12 cellular contexts compared by ENCODE assay signal in genomic region chr16:2082171-2082982, GRCh38. TPM values are rescaled to one million over a fixed set of nuclear protein-coding genes. Genes with fewer than 3 reads are reported as not detected.
DNase-seq lines count a peak whose midpoint lies in the region; ATAC-seq and TF ChIP-seq lines count a peak whose summit lies in the region.
"Had no signal": no experiment of that assay in that cellular context is flagged by ENCODE, and none has a peak within 500 bp of the region (broad histone marks: within the 10 kb centered on the region; RNA-seq: fewer than 3 reads in every experiment).

No MANE protein-coding gene starts in this region.

- H3K36me3 Mint-ChIP-seq in chondrocyte (ENCODE audit: low read depth): peaks cover 3% of the 10 kb centered on the region

- TF ChIP-seq CTCF in body of pancreas (IDR thresholded peaks at IDR 0.05) (peak in 5 of 7 experiments; percentile 11 to 63 (median 51)), suprapubic skin (IDR thresholded peaks at IDR 0.05) (no peak), chondrocyte (IDR thresholded peaks at IDR 0.05) (no peak), tibial artery (IDR thresholded peaks at IDR 0.05) (no peak)

- DNase-seq in NCI-H187 (lab: John Stamatoyannopoulos, UW) (peak; percentile 59 to 77), body of pancreas (peak; percentile 73 to 96 (median 94)), kidney tubule cell (ENCODE audit: low spot score) (peak; percentile 47), suprapubic skin (ENCODE audit: low spot score in 2 of 2) (no peak), chondrocyte (ENCODE audit: low spot score) (no peak), tibial artery (no peak), NCI-H1694 (lab: John Stamatoyannopoulos, UW) (no peak)
- DNase-seq: activated CD4-positive, alpha-beta T cell treated with anti-CD3 and anti-CD28 coated beads for 48 hours; activated naive CD8-positive, alpha-beta T cell treated with anti-CD3 and anti-CD28 coated beads, Interleukin-2, amount 10 ng/mL, durations not matched to agents 7 days and 5 days; DND-41; GOT3; kidney glomerular epithelial cell had no signal

- H3K36me3 ChIP-seq in body of pancreas (replicated peaks in 1 of 2; ENCODE audit: insufficient read depth in 1 of 2, low read depth in 2 of 2) (peaks cover 4 to 10% of the 10 kb centered on the region in 2 donors), suprapubic skin (peaks cover 84% of the 10 kb centered on the region), tibial artery (peaks cover 23 to 100% (median 75%) of the 10 kb centered on the region in 3 donors)

- peak overlapping the region; percentile 60 to 74 (median 69) for H3K27ac ChIP-seq in body of pancreas
- peak overlapping the region; percentile 30 for H3K27ac ChIP-seq in suprapubic skin
- H3K27ac ChIP-seq in tibial artery: no peak overlapping the region

- 48 to 71% methylated on average over 18 to 32 of the region's 32 CpGs for WGBS in body of pancreas, 2 donors
- 77% methylated on average over 21 of the region's 32 CpGs for WGBS in suprapubic skin

- no peaks in the 10 kb centered on the region for H3K4me1 Mint-ChIP-seq in chondrocyte (ENCODE audit: low read depth)
- H3K4me1 Mint-ChIP-seq: activated naive CD8-positive, alpha-beta T cell treated with anti-CD3 and anti-CD28 coated beads, Interleukin-2, amount 10 ng/mL, durations not matched to agents 7 days and 5 days had no signal

- no peaks in the 10 kb centered on the region for H3K27me3 Mint-ChIP-seq in chondrocyte (ENCODE audit: low read depth)
- H3K27me3 Mint-ChIP-seq: activated naive CD8-positive, alpha-beta T cell treated with anti-CD3 and anti-CD28 coated beads, Interleukin-2, amount 10 ng/mL, durations not matched to agents 7 days and 5 days had no signal

- ATAC-seq in body of pancreas: peak; percentile 82

- H3K4me3 ChIP-seq in body of pancreas (no peak overlapping the region), suprapubic skin (no peak overlapping the region), tibial artery (no peak overlapping the region)

- no peaks in the 10 kb centered on the region for H3K9me3 Mint-ChIP-seq in chondrocyte (ENCODE audit: low read depth)
- H3K9me3 Mint-ChIP-seq: activated naive CD8-positive, alpha-beta T cell treated with anti-CD3 and anti-CD28 coated beads, Interleukin-2, amount 10 ng/mL, durations not matched to agents 7 days and 5 days had no signal

- H3K27ac Mint-ChIP-seq in chondrocyte (ENCODE audit: unreplicated experiment): no peak overlapping the region
- H3K27ac Mint-ChIP-seq: activated naive CD8-positive, alpha-beta T cell treated with anti-CD3 and anti-CD28 coated beads, Interleukin-2, amount 10 ng/mL, durations not matched to agents 7 days and 5 days had no signal

- intact Hi-C loops in body of pancreas (cut with DNase I) (loop anchor here (10.0 kb wide), 1 partner anchor 58 kb away; the partner anchor contains the start of gene NHERF2), tibial artery (cut with DNase I; ENCODE audit: low total_unique reads) (no loop called here)

- TF ChIP-seq EP300 in suprapubic skin (IDR thresholded peaks at IDR 0.05): no peak

- H3K27me3 ChIP-seq in body of pancreas: no peaks in the 10 kb centered on the region
- H3K27me3 ChIP-seq in suprapubic skin: no peaks in the 10 kb centered on the region
- no peaks in the 10 kb centered on the region for H3K27me3 ChIP-seq in tibial artery

- TF ChIP-seq POLR2A in body of pancreas (IDR thresholded peaks at IDR 0.05): peak; percentile 43 to 74 (median 59)
- TF ChIP-seq POLR2A in suprapubic skin (IDR thresholded peaks at IDR 0.05): no peak

- peaks cover 16% of the 10 kb centered on the region for H3K4me1 ChIP-seq in body of pancreas
- H3K4me1 ChIP-seq in suprapubic skin: peaks cover 44% of the 10 kb centered on the region
- H3K4me1 ChIP-seq in tibial artery: peaks cover 0 to 16% (median 2%) of the 10 kb centered on the region in 4 donors

- H3K9me3 ChIP-seq in body of pancreas: no peaks in the 10 kb centered on the region
- no peaks in the 10 kb centered on the region for H3K9me3 ChIP-seq in suprapubic skin
- no peaks in the 10 kb centered on the region for H3K9me3 ChIP-seq in tibial artery

- H3K4me3 Mint-ChIP-seq in chondrocyte (ENCODE audit: unreplicated experiment): no peak overlapping the region
- H3K4me3 Mint-ChIP-seq: activated naive CD8-positive, alpha-beta T cell treated with anti-CD3 and anti-CD28 coated beads, Interleukin-2, amount 10 ng/mL, durations not matched to agents 7 days and 5 days had no signal

RNA-seq across cellular contexts. Expression of gene TSC2, which starts 34.6 kb away (rescaled TPM):
- total RNA-seq in body of pancreas (100 to 1,000 TPM in 1 of 2 donors, 10 to 100 TPM in 1; 73.9 to 152 TPM), suprapubic skin (100 to 1,000 TPM; 103 to 193 (median 143) TPM), chondrocyte (107 to 158 TPM (median 108 TPM) in 3 replicates)

RNA-seq across cellular contexts. Expression of gene NTHL1, which starts 34.7 kb away (rescaled TPM):
- total RNA-seq in body of pancreas: 10 to 100 TPM; 15.2 to 19.7 TPM
- 10 to 100 TPM; 15.9 to 40.5 (median 20.9) TPM for total RNA-seq in suprapubic skin
- 12.6 to 15.4 TPM (median 14.2 TPM) in 3 replicates for total RNA-seq in chondrocyte

RNA-seq across cellular contexts. Expression of gene PKD1, which starts 53.3 kb away (rescaled TPM):
- total RNA-seq in body of pancreas (100 to 1,000 TPM in 1 of 2 donors, 10 to 100 TPM in 1; 78.9 to 237 TPM), suprapubic skin (100 to 1,000 TPM; 209 to 446 (median 293) TPM), chondrocyte (131 to 230 TPM (median 216 TPM) in 3 replicates)

RNA-seq across cellular contexts. Expression of gene NHERF2, which starts 55.7 kb away (rescaled TPM):
- total RNA-seq in body of pancreas: 10 to 100 TPM; 32.7 to 87.3 TPM
- 10 to 100 TPM; 13.8 to 36.5 (median 21.8) TPM for total RNA-seq in suprapubic skin
- 61.5 to 89.4 TPM (median 87.0 TPM) in 3 replicates for total RNA-seq in chondrocyte

Comparison
In these comparisons a context has a peak if more than half of its experiments do, and no peak if none do; other contexts are left out.
1. DNase-seq: peak in NCI-H187 (2 of 2), body of pancreas (4 of 4) and kidney tubule cell (single experiment); none in suprapubic skin (0 of 2), chondrocyte (single experiment), tibial artery (0 of 2) and NCI-H1694 (single experiment).
2. H3K27ac ChIP-seq: peak in body of pancreas (4 of 4) and suprapubic skin (single experiment); none in tibial artery (0 of 2).
3. CTCF ChIP-seq: peak in body of pancreas (5 of 7); none in suprapubic skin (0 of 2), chondrocyte (single experiment) and tibial artery (0 of 2).
4. POLR2A ChIP-seq: peak in body of pancreas (3 of 3); none in suprapubic skin (0 of 2).